Comparison of ENCODE assay signal across 9 cellular contexts in the genomic region with DNA sequence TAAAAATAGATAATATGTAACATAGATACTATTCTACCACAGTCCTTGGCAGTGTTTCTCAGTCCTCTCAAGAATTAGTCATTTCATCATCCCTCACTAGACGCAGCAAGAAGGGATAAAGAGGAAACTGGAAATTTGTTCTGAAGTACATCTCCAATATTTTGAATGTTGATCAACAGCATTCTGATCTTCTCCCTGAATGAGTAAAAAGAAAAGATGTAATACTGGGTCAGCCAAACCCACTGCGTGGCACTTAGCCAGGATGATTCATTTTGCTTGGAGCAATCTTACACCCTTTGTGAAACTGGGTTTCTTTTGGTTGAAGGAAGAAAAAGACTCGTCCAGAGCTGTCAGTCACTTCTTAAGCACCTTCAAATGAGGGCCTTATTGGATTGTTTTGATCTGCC. TPM values are rescaled to one million over a fixed set of nuclear protein-coding genes. Genes with fewer than 3 reads are reported as not detected.
DNase-seq lines count a peak whose midpoint lies in the region; ATAC-seq and TF ChIP-seq lines count a peak whose summit lies in the region.
"Had no signal": no experiment of that assay in that cellular context is flagged by ENCODE, and none has a peak within 500 bp of the region (broad histone marks: within the 10 kb centered on the region; RNA-seq: fewer than 3 reads in every experiment).

No MANE protein-coding gene starts in this region.

- H3K4me3 ChIP-seq in HUES48 (ENCODE audit: low read depth, low read length) = peak overlapping the region; percentile 38; the same call in 1 of the 2 replicates
- H3K4me3 ChIP-seq in left ventricle myocardium inferior = no peak overlapping the region

- H3K9me3 Mint-ChIP-seq in activated T-helper 1 cell treated with anti-CD3 and anti-CD28 coated beads, Interleukin-12 subunit alpha, Interleukin-12 subunit beta, Interleukin-2, Interleukin-4 antibody, amounts not matched to agents 30 ng/mL and 10 ng/mL and 1 ng/mL, durations not matched to agents 14 hours and 24 hours and 36 hours = no peaks in the 10 kb centered on the region

- peaks cover 10% of the 10 kb centered on the region for H3K36me3 Mint-ChIP-seq in activated T-helper 1 cell treated with anti-CD3 and anti-CD28 coated beads, Interleukin-12 subunit alpha, Interleukin-12 subunit beta, Interleukin-2, Interleukin-4 antibody, amounts not matched to agents 30 ng/mL and 10 ng/mL and 1 ng/mL, durations not matched to agents 14 hours and 24 hours and 36 hours (ENCODE audit: low read depth)

- peak; percentile 60 for DNase-seq in activated CD8-positive, alpha-beta memory T cell treated with anti-CD3 and anti-CD28 coated beads for 24 hours
- DNase-seq in activated CD8-positive, alpha-beta memory T cell treated with anti-CD3 and anti-CD28 coated beads, Interleukin-2, amount 50 U/mL, for 4 hours = no peak
- no peak for DNase-seq in activated T-helper 1 cell treated with anti-CD3 and anti-CD28 coated beads, Interleukin-12 subunit alpha, Interleukin-12 subunit beta, Interleukin-2, Interleukin-4 antibody, amounts not matched to agents 30 ng/mL and 10 ng/mL and 1 ng/mL, durations not matched to agents 14 hours and 24 hours and 36 hours (ENCODE audit: low spot score)
- DNase-seq in left ventricle myocardium inferior (peak; percentile 41), NCI-H1105 (lab: John Stamatoyannopoulos, UW) (no peak)
- DNase-seq in stimulated activated CD4-positive, alpha-beta T cell treated with anti-CD3 and anti-CD28 coated beads, Interleukin-1b, Interleukin-23, amount 100 ng/mL, for 48 hours = peak; percentile 78
- DNase-seq: DND-41 had no signal

- H3K4me1 Mint-ChIP-seq in activated T-helper 1 cell treated with anti-CD3 and anti-CD28 coated beads, Interleukin-12 subunit alpha, Interleukin-12 subunit beta, Interleukin-2, Interleukin-4 antibody, amounts not matched to agents 30 ng/mL and 10 ng/mL and 1 ng/mL, durations not matched to agents 14 hours and 24 hours and 36 hours (ENCODE audit: low read depth) = peaks cover 29% of the 10 kb centered on the region

- H3K4me3 Mint-ChIP-seq in activated T-helper 1 cell treated with anti-CD3 and anti-CD28 coated beads, Interleukin-12 subunit alpha, Interleukin-12 subunit beta, Interleukin-2, Interleukin-4 antibody, amounts not matched to agents 30 ng/mL and 10 ng/mL and 1 ng/mL, durations not matched to agents 14 hours and 24 hours and 36 hours = no peak overlapping the region

- H3K27me3 ChIP-seq in HUES48 (ENCODE audit: control insufficient read depth, insufficient read depth, low read length) (no peaks in the 10 kb centered on the region), left ventricle myocardium inferior (ENCODE audit: low read depth) (no peaks in the 10 kb centered on the region)

- H3K9ac ChIP-seq in HUES48 (ENCODE audit: low read depth, low read length) = no peak overlapping the region

- H3K27me3 Mint-ChIP-seq in activated T-helper 1 cell treated with anti-CD3 and anti-CD28 coated beads, Interleukin-12 subunit alpha, Interleukin-12 subunit beta, Interleukin-2, Interleukin-4 antibody, amounts not matched to agents 30 ng/mL and 10 ng/mL and 1 ng/mL, durations not matched to agents 14 hours and 24 hours and 36 hours (ENCODE audit: insufficient read depth) = no peaks in the 10 kb centered on the region

- peaks cover 3% of the 10 kb centered on the region; the same call in 1 of the 2 replicates for H3K36me3 ChIP-seq in HUES48 (ENCODE audit: control insufficient read depth, insufficient read depth, low read length)
- H3K36me3 ChIP-seq in left ventricle myocardium inferior = no peaks in the 10 kb centered on the region

- H3K9me3 ChIP-seq in HUES48 (ENCODE audit: control insufficient read depth, insufficient read depth, low read length) (no peaks in the 10 kb centered on the region), left ventricle myocardium inferior (replicated peaks) (no peaks in the 10 kb centered on the region)

- no peak for ATAC-seq in HG02970 (IDR thresholded peaks at IDR 0.05; ENCODE audit: low FRiP score, unreplicated experiment)

- H3K4me1 ChIP-seq in HUES48 (ENCODE audit: control insufficient read depth, insufficient read depth, low read length) (peaks cover 32% of the 10 kb centered on the region), left ventricle myocardium inferior (peaks cover 23% of the 10 kb centered on the region)

- TF ChIP-seq CTCF in left ventricle myocardium inferior (IDR thresholded peaks at IDR 0.05; ENCODE audit: borderline replicate concordance) = no peak

- H3K27ac ChIP-seq in HUES48 (ENCODE audit: low read depth, low read length) (peak overlapping the region; percentile 78), left ventricle myocardium inferior (replicated peaks) (no peak overlapping the region)

- intact Hi-C loops in activated T-helper 1 cell treated with anti-CD3 and anti-CD28 coated beads, Interleukin-12 subunit alpha, Interleukin-12 subunit beta, Interleukin-2, Interleukin-4 antibody, amounts not matched to agents 30 ng/mL and 10 ng/mL and 1 ng/mL, durations not matched to agents 14 hours and 24 hours and 36 hours (cut with micrococcal nuclease) = loop anchor here (1.0 to 5.0 kb wide), 5 partner anchors 17 to 340 kb away; partner anchors contain the start of genes ADAM17, GRHL1 and TAF1B
- intact Hi-C loops in left ventricle myocardium inferior (cut with micrococcal nuclease) = no loop called here

- H3K27ac Mint-ChIP-seq in activated T-helper 1 cell treated with anti-CD3 and anti-CD28 coated beads, Interleukin-12 subunit alpha, Interleukin-12 subunit beta, Interleukin-2, Interleukin-4 antibody, amounts not matched to agents 30 ng/mL and 10 ng/mL and 1 ng/mL, durations not matched to agents 14 hours and 24 hours and 36 hours = peak overlapping the region; percentile 14

RNA-seq across cellular contexts. Expression of gene TAF1B, which starts 54.1 kb away (rescaled TPM):
- 23.3 and 25.1 TPM in 2 replicates for total RNA-seq in activated T-helper 1 cell treated with anti-CD3 and anti-CD28 coated beads, Interleukin-12 subunit alpha, Interleukin-12 subunit beta, Interleukin-2, Interleukin-4 antibody, amounts not matched to agents 30 ng/mL and 10 ng/mL and 1 ng/mL, durations not matched to agents 14 hours and 24 hours and 36 hours
- 4.2 TPM for total RNA-seq in left ventricle myocardium inferior

RNA-seq across cellular contexts. Expression of gene GRHL1, which starts 54.2 kb away (rescaled TPM):
- total RNA-seq in activated T-helper 1 cell treated with anti-CD3 and anti-CD28 coated beads, Interleukin-12 subunit alpha, Interleukin-12 subunit beta, Interleukin-2, Interleukin-4 antibody, amounts not matched to agents 30 ng/mL and 10 ng/mL and 1 ng/mL, durations not matched to agents 14 hours and 24 hours and 36 hours = 1.4 and 1.5 TPM in 2 replicates
- 0.69 TPM for total RNA-seq in left ventricle myocardium inferior

Comparison
In these comparisons a context has a peak if more than half of its experiments do, and no peak if none do; other contexts are left out.
1. DNase-seq: peak in activated CD8-positive, alpha-beta memory T cell treated with anti-CD3 and anti-CD28 coated beads for 24 hours (single experiment), left ventricle myocardium inferior (single experiment) and stimulated activated CD4-positive, alpha-beta T cell treated with anti-CD3 and anti-CD28 coated beads, Interleukin-1b, Interleukin-23, amount 100 ng/mL, for 48 hours (single experiment); none in activated CD8-positive, alpha-beta memory T cell treated with anti-CD3 and anti-CD28 coated beads, Interleukin-2, amount 50 U/mL, for 4 hours (single experiment), activated T-helper 1 cell treated with anti-CD3 and anti-CD28 coated beads, Interleukin-12 subunit alpha, Interleukin-12 subunit beta, Interleukin-2, Interleukin-4 antibody, amounts not matched to agents 30 ng/mL and 10 ng/mL and 1 ng/mL, durations not matched to agents 14 hours and 24 hours and 36 hours (single experiment) and NCI-H1105 (single experiment).